Comparison of ENCODE assay signal across 1 cellular context in the genomic region with DNA sequence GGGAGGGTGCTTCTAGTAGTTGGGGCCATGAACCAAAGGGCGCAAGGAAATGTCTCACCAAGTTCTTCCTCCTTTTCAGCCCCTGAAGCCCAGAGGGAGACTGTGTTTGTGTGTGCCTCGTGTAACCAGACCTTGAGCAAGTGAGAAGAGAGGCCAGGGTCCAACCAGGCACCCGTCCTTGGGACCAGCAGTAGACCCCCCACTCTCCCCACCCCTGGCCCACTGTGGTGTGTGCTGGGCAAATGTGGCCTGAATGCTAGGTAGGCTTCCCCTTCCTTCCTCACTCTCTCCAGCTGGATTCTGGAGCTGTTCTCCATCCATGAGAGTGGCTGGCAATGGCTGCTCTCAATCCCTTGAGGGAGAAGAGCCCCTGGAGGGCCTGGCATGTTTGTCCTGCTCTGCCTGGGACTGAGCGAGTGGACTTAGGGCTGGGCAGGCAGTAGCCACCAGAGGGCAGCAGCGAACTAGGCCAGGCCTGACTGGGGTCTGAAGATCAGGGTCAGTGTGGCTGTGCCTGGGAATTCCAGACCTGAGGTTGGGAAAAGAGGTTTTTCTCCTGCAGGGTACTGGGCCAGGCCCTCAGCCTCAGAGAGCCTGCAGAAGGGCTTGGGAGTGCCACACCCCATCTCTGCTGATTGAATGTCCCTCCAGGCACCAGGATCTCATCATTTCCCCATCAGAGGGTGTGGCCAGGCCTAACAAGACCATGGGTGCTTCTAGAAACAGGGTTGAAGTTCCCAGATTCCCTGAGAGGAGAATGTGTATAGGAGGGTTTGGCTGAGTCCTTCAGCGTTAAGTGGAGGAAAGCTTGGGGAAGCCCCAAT.
TF ChIP-seq lines count a peak whose summit lies in the region.

No MANE protein-coding gene starts in this region.

TF ChIP-seq in HepG2, 621 proteins besides CTCF, POLR2A, EP300 and RAD21 (continued from another document and continues in another):
- TF ChIP-seq, protein P1, sequence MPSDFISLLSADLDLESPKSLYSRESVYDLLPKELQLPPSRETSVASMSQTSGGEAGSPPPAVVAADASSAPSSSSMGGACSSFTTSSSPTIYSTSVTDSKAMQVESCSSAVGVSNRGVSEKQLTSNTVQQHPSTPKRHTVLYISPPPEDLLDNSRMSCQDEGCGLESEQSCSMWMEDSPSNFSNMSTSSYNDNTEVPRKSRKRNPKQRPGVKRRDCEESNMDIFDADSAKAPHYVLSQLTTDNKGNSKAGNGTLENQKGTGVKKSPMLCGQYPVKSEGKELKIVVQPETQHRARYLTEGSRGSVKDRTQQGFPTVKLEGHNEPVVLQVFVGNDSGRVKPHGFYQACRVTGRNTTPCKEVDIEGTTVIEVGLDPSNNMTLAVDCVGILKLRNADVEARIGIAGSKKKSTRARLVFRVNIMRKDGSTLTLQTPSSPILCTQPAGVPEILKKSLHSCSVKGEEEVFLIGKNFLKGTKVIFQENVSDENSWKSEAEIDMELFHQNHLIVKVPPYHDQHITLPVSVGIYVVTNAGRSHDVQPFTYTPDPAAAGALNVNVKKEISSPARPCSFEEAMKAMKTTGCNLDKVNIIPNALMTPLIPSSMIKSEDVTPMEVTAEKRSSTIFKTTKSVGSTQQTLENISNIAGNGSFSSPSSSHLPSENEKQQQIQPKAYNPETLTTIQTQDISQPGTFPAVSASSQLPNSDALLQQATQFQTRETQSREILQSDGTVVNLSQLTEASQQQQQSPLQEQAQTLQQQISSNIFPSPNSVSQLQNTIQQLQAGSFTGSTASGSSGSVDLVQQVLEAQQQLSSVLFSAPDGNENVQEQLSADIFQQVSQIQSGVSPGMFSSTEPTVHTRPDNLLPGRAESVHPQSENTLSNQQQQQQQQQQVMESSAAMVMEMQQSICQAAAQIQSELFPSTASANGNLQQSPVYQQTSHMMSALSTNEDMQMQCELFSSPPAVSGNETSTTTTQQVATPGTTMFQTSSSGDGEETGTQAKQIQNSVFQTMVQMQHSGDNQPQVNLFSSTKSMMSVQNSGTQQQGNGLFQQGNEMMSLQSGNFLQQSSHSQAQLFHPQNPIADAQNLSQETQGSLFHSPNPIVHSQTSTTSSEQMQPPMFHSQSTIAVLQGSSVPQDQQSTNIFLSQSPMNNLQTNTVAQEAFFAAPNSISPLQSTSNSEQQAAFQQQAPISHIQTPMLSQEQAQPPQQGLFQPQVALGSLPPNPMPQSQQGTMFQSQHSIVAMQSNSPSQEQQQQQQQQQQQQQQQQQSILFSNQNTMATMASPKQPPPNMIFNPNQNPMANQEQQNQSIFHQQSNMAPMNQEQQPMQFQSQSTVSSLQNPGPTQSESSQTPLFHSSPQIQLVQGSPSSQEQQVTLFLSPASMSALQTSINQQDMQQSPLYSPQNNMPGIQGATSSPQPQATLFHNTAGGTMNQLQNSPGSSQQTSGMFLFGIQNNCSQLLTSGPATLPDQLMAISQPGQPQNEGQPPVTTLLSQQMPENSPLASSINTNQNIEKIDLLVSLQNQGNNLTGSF (CRISPR knock-in tag; IDR thresholded peaks at IDR 0.05), result no peak
- TF ChIP-seq EHMT2 (IDR thresholded peaks at IDR 0.05; ENCODE audit: borderline replicate concordance, low read depth, low read length) (no peak), MTA3 (CRISPR knock-in tag; IDR thresholded peaks at IDR 0.05) (no peak), ZNF124 (CRISPR knock-in tag; IDR thresholded peaks at IDR 0.05) (peak; percentile 35; the same call in 1 of the 2 replicates), HOXA7 (CRISPR knock-in tag; IDR thresholded peaks at IDR 0.05) (no peak), SSRP1 (CRISPR knock-in tag; IDR thresholded peaks at IDR 0.05) (no peak), ZNF629 (CRISPR knock-in tag; conservative IDR thresholded peaks at IDR 0.05) (no peak), HDAC6 (IDR thresholded peaks at IDR 0.05; ENCODE audit: low read depth, low read length) (no peak), RBAK (CRISPR knock-in tag; IDR thresholded peaks at IDR 0.05) (no peak), NFIC (IDR thresholded peaks at IDR 0.05; ENCODE audit: low read length) (no peak), SP1 (IDR thresholded peaks at IDR 0.05) (no peak), SP1 (CRISPR knock-in tag; IDR thresholded peaks at IDR 0.05) (peak; percentile 23; the same call in 1 of the 2 replicates), MTF2 (CRISPR knock-in tag; IDR thresholded peaks at IDR 0.05; ENCODE audit: borderline replicate concordance) (no peak), MED1 (CRISPR knock-in tag; IDR thresholded peaks at IDR 0.05) (no peak), CBX1 (IDR thresholded peaks at IDR 0.05; ENCODE audit: low read depth) (no peak), ZNF563 (CRISPR knock-in tag; IDR thresholded peaks at IDR 0.05) (0 out of 2 replicates have a peak, but pooled peaks have one; percentile 23), JUNB (CRISPR knock-in tag; IDR thresholded peaks at IDR 0.05; ENCODE audit: borderline replicate concordance) (no peak), ZBTB42 (CRISPR knock-in tag; IDR thresholded peaks at IDR 0.05) (no peak), DMAP1 (CRISPR knock-in tag; IDR thresholded peaks at IDR 0.05) (no peak), ELF3 (CRISPR knock-in tag; IDR thresholded peaks at IDR 0.05) (no peak)
- TF ChIP-seq, protein P2, sequence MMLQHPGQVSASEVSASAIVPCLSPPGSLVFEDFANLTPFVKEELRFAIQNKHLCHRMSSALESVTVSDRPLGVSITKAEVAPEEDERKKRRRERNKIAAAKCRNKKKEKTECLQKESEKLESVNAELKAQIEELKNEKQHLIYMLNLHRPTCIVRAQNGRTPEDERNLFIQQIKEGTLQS (CRISPR knock-in tag; IDR thresholded peaks at IDR 0.05), result no peak
- TF ChIP-seq, protein P3, sequence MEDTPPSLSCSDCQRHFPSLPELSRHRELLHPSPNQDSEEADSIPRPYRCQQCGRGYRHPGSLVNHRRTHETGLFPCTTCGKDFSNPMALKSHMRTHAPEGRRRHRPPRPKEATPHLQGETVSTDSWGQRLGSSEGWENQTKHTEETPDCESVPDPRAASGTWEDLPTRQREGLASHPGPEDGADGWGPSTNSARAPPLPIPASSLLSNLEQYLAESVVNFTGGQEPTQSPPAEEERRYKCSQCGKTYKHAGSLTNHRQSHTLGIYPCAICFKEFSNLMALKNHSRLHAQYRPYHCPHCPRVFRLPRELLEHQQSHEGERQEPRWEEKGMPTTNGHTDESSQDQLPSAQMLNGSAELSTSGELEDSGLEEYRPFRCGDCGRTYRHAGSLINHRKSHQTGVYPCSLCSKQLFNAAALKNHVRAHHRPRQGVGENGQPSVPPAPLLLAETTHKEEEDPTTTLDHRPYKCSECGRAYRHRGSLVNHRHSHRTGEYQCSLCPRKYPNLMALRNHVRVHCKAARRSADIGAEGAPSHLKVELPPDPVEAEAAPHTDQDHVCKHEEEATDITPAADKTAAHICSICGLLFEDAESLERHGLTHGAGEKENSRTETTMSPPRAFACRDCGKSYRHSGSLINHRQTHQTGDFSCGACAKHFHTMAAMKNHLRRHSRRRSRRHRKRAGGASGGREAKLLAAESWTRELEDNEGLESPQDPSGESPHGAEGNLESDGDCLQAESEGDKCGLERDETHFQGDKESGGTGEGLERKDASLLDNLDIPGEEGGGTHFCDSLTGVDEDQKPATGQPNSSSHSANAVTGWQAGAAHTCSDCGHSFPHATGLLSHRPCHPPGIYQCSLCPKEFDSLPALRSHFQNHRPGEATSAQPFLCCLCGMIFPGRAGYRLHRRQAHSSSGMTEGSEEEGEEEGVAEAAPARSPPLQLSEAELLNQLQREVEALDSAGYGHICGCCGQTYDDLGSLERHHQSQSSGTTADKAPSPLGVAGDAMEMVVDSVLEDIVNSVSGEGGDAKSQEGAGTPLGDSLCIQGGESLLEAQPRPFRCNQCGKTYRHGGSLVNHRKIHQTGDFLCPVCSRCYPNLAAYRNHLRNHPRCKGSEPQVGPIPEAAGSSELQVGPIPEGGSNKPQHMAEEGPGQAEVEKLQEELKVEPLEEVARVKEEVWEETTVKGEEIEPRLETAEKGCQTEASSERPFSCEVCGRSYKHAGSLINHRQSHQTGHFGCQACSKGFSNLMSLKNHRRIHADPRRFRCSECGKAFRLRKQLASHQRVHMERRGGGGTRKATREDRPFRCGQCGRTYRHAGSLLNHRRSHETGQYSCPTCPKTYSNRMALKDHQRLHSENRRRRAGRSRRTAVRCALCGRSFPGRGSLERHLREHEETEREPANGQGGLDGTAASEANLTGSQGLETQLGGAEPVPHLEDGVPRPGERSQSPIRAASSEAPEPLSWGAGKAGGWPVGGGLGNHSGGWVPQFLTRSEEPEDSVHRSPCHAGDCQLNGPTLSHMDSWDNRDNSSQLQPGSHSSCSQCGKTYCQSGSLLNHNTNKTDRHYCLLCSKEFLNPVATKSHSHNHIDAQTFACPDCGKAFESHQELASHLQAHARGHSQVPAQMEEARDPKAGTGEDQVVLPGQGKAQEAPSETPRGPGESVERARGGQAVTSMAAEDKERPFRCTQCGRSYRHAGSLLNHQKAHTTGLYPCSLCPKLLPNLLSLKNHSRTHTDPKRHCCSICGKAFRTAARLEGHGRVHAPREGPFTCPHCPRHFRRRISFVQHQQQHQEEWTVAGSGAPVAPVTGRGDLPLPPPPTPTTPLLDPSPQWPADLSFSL (CRISPR knock-in tag; IDR thresholded peaks at IDR 0.05), result no peak
- TF ChIP-seq, protein P4, sequence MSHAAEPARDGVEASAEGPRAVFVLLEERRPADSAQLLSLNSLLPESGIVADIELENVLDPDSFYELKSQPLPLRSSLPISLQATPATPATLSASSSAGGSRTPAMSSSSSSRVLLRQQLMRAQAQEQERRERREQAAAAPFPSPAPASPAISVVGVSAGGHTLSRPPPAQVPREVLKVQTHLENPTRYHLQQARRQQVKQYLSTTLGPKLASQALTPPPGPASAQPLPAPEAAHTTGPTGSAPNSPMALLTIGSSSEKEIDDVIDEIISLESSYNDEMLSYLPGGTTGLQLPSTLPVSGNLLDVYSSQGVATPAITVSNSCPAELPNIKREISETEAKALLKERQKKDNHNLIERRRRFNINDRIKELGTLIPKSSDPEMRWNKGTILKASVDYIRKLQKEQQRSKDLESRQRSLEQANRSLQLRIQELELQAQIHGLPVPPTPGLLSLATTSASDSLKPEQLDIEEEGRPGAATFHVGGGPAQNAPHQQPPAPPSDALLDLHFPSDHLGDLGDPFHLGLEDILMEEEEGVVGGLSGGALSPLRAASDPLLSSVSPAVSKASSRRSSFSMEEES (CRISPR knock-in tag; IDR thresholded peaks at IDR 0.05), result no peak
- TF ChIP-seq, protein P5, sequence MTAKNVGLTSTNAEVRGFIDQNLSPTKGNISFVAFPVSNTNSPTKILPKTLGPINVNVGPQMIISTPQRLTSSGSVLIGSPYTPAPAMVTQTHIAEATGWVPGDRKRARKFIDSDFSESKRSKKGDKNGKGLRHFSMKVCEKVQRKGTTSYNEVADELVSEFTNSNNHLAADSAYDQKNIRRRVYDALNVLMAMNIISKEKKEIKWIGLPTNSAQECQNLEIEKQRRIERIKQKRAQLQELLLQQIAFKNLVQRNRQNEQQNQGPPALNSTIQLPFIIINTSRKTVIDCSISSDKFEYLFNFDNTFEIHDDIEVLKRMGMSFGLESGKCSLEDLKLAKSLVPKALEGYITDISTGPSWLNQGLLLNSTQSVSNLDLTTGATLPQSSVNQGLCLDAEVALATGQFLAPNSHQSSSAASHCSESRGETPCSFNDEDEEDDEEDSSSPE (CRISPR knock-in tag; IDR thresholded peaks at IDR 0.05), result no peak
- TF ChIP-seq, protein P6, sequence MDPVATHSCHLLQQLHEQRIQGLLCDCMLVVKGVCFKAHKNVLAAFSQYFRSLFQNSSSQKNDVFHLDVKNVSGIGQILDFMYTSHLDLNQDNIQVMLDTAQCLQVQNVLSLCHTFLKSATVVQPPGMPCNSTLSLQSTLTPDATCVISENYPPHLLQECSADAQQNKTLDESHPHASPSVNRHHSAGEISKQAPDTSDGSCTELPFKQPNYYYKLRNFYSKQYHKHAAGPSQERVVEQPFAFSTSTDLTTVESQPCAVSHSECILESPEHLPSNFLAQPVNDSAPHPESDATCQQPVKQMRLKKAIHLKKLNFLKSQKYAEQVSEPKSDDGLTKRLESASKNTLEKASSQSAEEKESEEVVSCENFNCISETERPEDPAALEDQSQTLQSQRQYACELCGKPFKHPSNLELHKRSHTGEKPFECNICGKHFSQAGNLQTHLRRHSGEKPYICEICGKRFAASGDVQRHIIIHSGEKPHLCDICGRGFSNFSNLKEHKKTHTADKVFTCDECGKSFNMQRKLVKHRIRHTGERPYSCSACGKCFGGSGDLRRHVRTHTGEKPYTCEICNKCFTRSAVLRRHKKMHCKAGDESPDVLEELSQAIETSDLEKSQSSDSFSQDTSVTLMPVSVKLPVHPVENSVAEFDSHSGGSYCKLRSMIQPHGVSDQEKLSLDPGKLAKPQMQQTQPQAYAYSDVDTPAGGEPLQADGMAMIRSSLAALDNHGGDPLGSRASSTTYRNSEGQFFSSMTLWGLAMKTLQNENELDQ (CRISPR knock-in tag; IDR thresholded peaks at IDR 0.05; ENCODE audit: borderline replicate concordance), result no peak
- TF ChIP-seq, protein P7, sequence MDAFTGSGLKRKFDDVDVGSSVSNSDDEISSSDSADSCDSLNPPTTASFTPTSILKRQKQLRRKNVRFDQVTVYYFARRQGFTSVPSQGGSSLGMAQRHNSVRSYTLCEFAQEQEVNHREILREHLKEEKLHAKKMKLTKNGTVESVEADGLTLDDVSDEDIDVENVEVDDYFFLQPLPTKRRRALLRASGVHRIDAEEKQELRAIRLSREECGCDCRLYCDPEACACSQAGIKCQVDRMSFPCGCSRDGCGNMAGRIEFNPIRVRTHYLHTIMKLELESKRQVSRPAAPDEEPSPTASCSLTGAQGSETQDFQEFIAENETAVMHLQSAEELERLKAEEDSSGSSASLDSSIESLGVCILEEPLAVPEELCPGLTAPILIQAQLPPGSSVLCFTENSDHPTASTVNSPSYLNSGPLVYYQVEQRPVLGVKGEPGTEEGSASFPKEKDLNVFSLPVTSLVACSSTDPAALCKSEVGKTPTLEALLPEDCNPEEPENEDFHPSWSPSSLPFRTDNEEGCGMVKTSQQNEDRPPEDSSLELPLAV (CRISPR knock-in tag; conservative IDR thresholded peaks at IDR 0.05; ENCODE audit: low read depth), result no peak
- TF ChIP-seq, protein P8, sequence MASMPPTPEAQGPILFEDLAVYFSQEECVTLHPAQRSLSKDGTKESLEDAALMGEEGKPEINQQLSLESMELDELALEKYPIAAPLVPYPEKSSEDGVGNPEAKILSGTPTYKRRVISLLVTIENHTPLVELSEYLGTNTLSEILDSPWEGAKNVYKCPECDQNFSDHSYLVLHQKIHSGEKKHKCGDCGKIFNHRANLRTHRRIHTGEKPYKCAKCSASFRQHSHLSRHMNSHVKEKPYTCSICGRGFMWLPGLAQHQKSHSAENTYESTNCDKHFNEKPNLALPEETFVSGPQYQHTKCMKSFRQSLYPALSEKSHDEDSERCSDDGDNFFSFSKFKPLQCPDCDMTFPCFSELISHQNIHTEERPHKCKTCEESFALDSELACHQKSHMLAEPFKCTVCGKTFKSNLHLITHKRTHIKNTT (CRISPR knock-in tag; IDR thresholded peaks at IDR 0.05), result no peak
- TF ChIP-seq, protein P9, sequence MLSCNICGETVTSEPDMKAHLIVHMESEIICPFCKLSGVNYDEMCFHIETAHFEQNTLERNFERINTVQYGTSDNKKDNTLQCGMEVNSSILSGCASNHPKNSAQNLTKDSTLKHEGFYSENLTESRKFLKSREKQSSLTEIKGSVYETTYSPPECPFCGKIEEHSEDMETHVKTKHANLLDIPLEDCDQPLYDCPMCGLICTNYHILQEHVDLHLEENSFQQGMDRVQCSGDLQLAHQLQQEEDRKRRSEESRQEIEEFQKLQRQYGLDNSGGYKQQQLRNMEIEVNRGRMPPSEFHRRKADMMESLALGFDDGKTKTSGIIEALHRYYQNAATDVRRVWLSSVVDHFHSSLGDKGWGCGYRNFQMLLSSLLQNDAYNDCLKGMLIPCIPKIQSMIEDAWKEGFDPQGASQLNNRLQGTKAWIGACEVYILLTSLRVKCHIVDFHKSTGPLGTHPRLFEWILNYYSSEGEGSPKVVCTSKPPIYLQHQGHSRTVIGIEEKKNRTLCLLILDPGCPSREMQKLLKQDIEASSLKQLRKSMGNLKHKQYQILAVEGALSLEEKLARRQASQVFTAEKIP (CRISPR knock-in tag; IDR thresholded peaks at IDR 0.05; ENCODE audit: borderline replicate concordance), result no peak
